23 cellular contexts compared by ENCODE assay signal in genomic region chrX:40035726-40036125, GRCh38.
"Had no signal": no experiment of that assay in that cellular context is flagged by ENCODE, and none has a peak within 500 bp of the region (broad histone marks: within the 10 kb centered on the region; RNA-seq: fewer than 3 reads in every experiment).

No MANE protein-coding gene starts in this region.

- ATAC-seq: activated T-helper 17 cell treated with anti-CD3 and anti-CD28 coated beads, Interleukin-2, amount 50 U/mL, for 72 hours; Panc1; Right ventricle myocardium inferior had no signal

- H3K4me3 ChIP-seq: SK-N-MC had no signal

- DNase-seq: activated CD4-positive, alpha-beta memory T cell treated with anti-CD3 and anti-CD28 coated beads for 36 hours; activated CD4-positive, alpha-beta T cell treated with anti-CD3 and anti-CD28 coated beads, Interleukin-2, amount 10 ng/mL, durations not matched to agents 7 days and 5 days; activated CD4-positive, CD25-positive, alpha-beta regulatory T cell; activated gamma-delta T cell; activated naive CD4-positive, alpha-beta T cell treated with anti-CD3 and anti-CD28 coated beads for 36 hours; activated T-cell treated with anti-CD3 and anti-CD28 coated beads for 4 hours; activated T-cell treated with anti-CD3 and anti-CD28 coated beads, Interleukin-2, amount 50 U/mL, for 48 hours; amygdala; Karpas-422; MM.1S; NCI-H1105; NCI-H1436; NCI-H187; NCI-H345; NCI-H510A treated with DMSO at 0.1 percent for 48 hours; NK-92 treated with Interleukin-12 subunit alpha and Interleukin-12 subunit beta, amount 100 ng/mL, for 24 hours; RPMI8226; T-helper 1 cell had no signal

- H3K27ac ChIP-seq: SK-N-MC, VCaP had no signal
